23 cellular contexts compared by ENCODE assay signal in the genomic region with DNA sequence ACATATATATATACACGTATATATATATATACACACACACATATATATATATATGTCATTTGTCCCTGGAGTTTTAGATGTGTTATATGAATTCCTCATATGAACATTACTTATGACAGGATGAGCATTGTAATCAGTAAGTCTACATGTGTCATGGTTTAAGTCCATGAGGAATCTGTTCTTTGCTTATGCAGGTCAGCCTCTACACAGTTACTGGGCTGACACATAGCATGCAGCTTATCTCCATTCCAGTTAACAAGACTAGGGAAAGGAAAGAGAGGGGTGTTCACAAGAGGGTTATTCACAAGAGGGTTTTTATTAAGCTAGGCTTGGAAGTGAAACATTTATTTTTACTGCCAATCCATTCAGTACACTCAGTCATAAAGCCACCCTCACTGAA.
"Had no signal": no experiment of that assay in that cellular context is flagged by ENCODE, and none has a peak within 500 bp of the region (broad histone marks: within the 10 kb centered on the region; RNA-seq: fewer than 3 reads in every experiment).

No MANE protein-coding gene starts in this region.

- H3K4me2 ChIP-seq: KMS-11 had no signal

- H3K4me1 ChIP-seq: SJCRH30 had no signal

- H3K27ac ChIP-seq: brain microvascular endothelial cell, KMS-11, SJCRH30, SK-N-MC had no signal

- H3K27me3 ChIP-seq: brain microvascular endothelial cell, SJCRH30 had no signal

- H3K9ac ChIP-seq: KMS-11 had no signal

- H3K36me3 ChIP-seq: brain microvascular endothelial cell, SJCRH30 had no signal

- DNase-seq: activated CD4-positive, alpha-beta memory T cell treated with anti-CD3 and anti-CD28 coated beads for 36 hours; activated CD4-positive, alpha-beta T cell treated with anti-CD3 and anti-CD28 coated beads for 4 hours; activated CD4-positive, alpha-beta T cell treated with anti-CD3 and anti-CD28 coated beads, Interleukin-2, amount 50 U/mL, for 1 hour; activated CD4-positive, CD25-positive, alpha-beta regulatory T cell treated with anti-CD3 and anti-CD28 coated beads, Interleukin-2, amount 50 U/mL, for 72 hours; activated CD8-positive, alpha-beta memory T cell treated with anti-CD3 and anti-CD28 coated beads, Interleukin-2, amount 50 U/mL, for 4 hours; activated effector memory CD4-positive, alpha-beta T cell treated with Interleukin-2 at 50 U/mL for 16 hours; activated naive CD4-positive, alpha-beta T cell treated with anti-CD3 and anti-CD28 coated beads, Interleukin-2, amount 10 ng/mL, durations not matched to agents 7 days and 5 days; activated naive CD8-positive, alpha-beta T cell treated with anti-CD3 and anti-CD28 coated beads, Interleukin-2, amount 50 U/mL, for 24 hours; activated T-cell treated with anti-CD3 and anti-CD28 coated beads for 4 hours; activated T-cell treated with anti-CD3 and anti-CD28 coated beads, Interleukin-2, amount 50 U/mL, for 48 hours; amniotic stem cell; aorta; brain microvascular endothelial cell; NCI-H1092 treated with DMSO at 0.1 percent for 48 hours; NCI-H187 treated with DMSO at 0.1 percent for 48 hours; NCI-H2081; NCI-H510A; NCI-H526; NCI-H774; SHP77; SJCRH30 had no signal

- H3K4me3 ChIP-seq: SJCRH30, SK-N-MC had no signal
